In the genomic region with DNA sequence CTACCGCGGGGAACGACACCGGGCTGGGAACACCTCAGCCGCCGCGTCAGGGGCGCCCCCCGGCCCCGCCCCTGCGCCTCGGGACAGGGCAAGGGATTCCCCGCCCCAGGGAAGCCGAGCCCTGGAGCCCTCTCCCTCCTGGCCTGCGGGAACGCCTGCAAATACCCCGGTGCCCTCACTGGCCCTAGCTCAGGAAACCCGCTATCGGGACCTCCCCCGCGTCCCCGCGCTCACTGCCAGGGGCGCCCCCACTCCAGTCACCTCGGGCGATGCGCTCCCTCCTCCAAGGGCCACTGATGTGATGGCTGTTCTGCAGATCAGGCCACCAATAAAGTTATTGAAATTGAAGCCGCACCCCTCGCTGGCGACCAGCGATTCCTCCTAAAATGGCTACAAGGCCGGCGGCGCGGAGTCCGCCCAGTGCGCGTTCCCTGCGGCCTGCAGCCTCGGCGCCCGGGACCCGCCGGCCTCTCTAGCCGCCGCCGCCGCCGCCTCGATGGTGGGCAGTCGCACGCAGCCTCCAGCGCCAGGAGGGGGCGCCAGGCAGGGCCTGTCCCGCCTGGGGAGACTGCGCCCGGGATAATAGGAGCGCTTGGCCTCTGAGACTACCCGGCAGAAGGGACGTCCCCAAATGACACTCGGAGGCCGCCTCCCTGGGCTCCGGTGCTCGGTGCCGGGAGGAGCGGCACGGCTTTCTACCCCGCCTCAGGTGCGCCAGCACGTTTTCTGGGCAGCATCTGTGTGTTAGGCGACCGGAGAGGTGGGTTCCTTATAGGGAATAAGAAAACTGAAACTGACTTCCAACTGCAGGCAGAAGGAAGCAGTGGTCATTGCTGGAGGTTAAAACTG, we compare ENCODE assay signal across 8 cellular contexts. TPM values are rescaled to one million over a fixed set of nuclear protein-coding genes. Genes with fewer than 3 reads are reported as not detected.
DNase-seq lines count a peak whose midpoint lies in the region; ATAC-seq and TF ChIP-seq lines count a peak whose summit lies in the region.

TSS of gene PRKAB2 (minus strand) at position 303 of the 849 bp plus-strand sequence. CDS start 326 bp downstream, outside the sequence.

- peaks cover 4% of the 10 kb centered on the region for H3K9me3 Mint-ChIP-seq in activated CD8-positive, alpha-beta T cell treated with anti-CD3 and anti-CD28 coated beads, Interleukin-2, amount 10 ng/mL, durations not matched to agents 7 days and 5 days (ENCODE audit: insufficient read depth)

- ATAC-seq in GM19455 (IDR thresholded peaks at IDR 0.05; ENCODE audit: unreplicated experiment) (peak; percentile 79), lung (ENCODE audit: insufficient read depth, low FRiP score) (peak; percentile 98)
- peak; percentile 87 for ATAC-seq in activated CD8-positive, alpha-beta T cell treated with anti-CD3 and anti-CD28 coated beads, Interleukin-2, amount 10 ng/mL, durations not matched to agents 7 days and 5 days

- H3K4me1 ChIP-seq in ectodermal cell (ENCODE audit: control insufficient read depth, insufficient read depth, low read length) = no peaks in the 10 kb centered on the region
- H3K4me1 ChIP-seq in lung (ENCODE audit: control insufficient read depth in 2 of 2, insufficient read depth in 2 of 2, low read length in 2 of 2) = peaks cover 0 to 26% of the 10 kb centered on the region in 2 donors

- H3K36me3 Mint-ChIP-seq in activated CD8-positive, alpha-beta T cell treated with anti-CD3 and anti-CD28 coated beads, Interleukin-2, amount 10 ng/mL, durations not matched to agents 7 days and 5 days (ENCODE audit: low read depth) = peaks cover 17% of the 10 kb centered on the region

- H3K27ac ChIP-seq in ectodermal cell (ENCODE audit: insufficient read depth, low read depth, low read length, poor library complexity, severe bottlenecking) (peak within 1 kb of the TSS; percentile 83), lung (ENCODE audit: low read depth in 1 of 2, low read length in 1 of 2) (peak within 1 kb of the TSS; percentile 95 to 98)

- CTCF ChIA-PET in activated CD8-positive, alpha-beta T cell treated with anti-CD3 and anti-CD28 coated beads, Interleukin-2, amount 10 ng/mL, durations not matched to agents 7 days and 5 days (lab: Charles Lee) = interaction anchor here (0.7 to 4.9 kb wide), 8 partner anchors 9 to 101 kb away, joined by 3 to 56 read pairs (median 7); partner anchors contain the start of gene CHD1L

- peak; percentile 68 for TF ChIP-seq CTCF in lung (IDR thresholded peaks at IDR 0.05; ENCODE audit: control extremely low read depth, extremely low read depth)

- 0% methylated on average over 72 of the region's 72 CpGs for WGBS in ectodermal cell, 2 experiments
- 0% methylated on average over 66 to 72 of the region's 72 CpGs for WGBS in lung, 2 donors

- H3K27me3 ChIP-seq in ectodermal cell (ENCODE audit: control insufficient read depth, insufficient read depth, low read length, poor library complexity, severe bottlenecking) (no peaks in the 10 kb centered on the region), lung (ENCODE audit: control insufficient read depth, insufficient read depth) (no peaks in the 10 kb centered on the region)

- H3K4me1 Mint-ChIP-seq in activated CD8-positive, alpha-beta T cell treated with anti-CD3 and anti-CD28 coated beads, Interleukin-2, amount 10 ng/mL, durations not matched to agents 7 days and 5 days (ENCODE audit: low read depth) = peaks cover 32% of the 10 kb centered on the region

- POLR2A ChIA-PET in activated CD8-positive, alpha-beta T cell treated with anti-CD3 and anti-CD28 coated beads, Interleukin-2, amount 10 ng/mL, durations not matched to agents 7 days and 5 days (lab: Charles Lee) = interaction anchor here (1.0 to 2.9 kb wide), 4 partner anchors 11 to 88 kb away, joined by 4 to 20 read pairs (median 4); partner anchors contain the start of gene CHD1L

- H3K4me3 Mint-ChIP-seq in activated CD8-positive, alpha-beta T cell treated with anti-CD3 and anti-CD28 coated beads, Interleukin-2, amount 10 ng/mL, durations not matched to agents 7 days and 5 days = peak within 1 kb of the TSS; percentile 98

- H3K9me3 ChIP-seq in ectodermal cell (ENCODE audit: control insufficient read depth, low read length) = no peaks in the 10 kb centered on the region
- no peaks in the 10 kb centered on the region for H3K9me3 ChIP-seq in lung (ENCODE audit: control insufficient read depth in 2 of 2, insufficient read depth in 1 of 2, low read length in 1 of 2)

- peak; percentile 70 for DNase-seq in CMK (ENCODE audit: low read depth)
- DNase-seq in HK-2 (ENCODE audit: unreplicated experiment) = peak; percentile 95
- DNase-seq in NCI-H82 (lab: John Stamatoyannopoulos, UW) = peak; percentile 97
- DNase-seq in activated CD8-positive, alpha-beta T cell treated with anti-CD3 and anti-CD28 coated beads, Interleukin-2, amount 10 ng/mL, durations not matched to agents 7 days and 5 days = peak; percentile 91
- peak; percentile 95 for DNase-seq in lung (ENCODE audit: low spot score)
- DNase-seq in stimulated activated CD4-positive, alpha-beta T cell treated with anti-CD3 and anti-CD28 coated beads, TNF-alpha, amount 100 ng/mL, for 24 hours (ENCODE audit: low read depth in 3 of 3) = peak; percentile 78 to 89 (median 81)

- H3K4me3 ChIP-seq in ectodermal cell (ENCODE audit: insufficient read depth, low read depth, low read length) (peak within 1 kb of the TSS; percentile 86), lung (peak within 1 kb of the TSS; percentile 87)

- peak within 1 kb of the TSS; percentile 97 for H3K27ac Mint-ChIP-seq in activated CD8-positive, alpha-beta T cell treated with anti-CD3 and anti-CD28 coated beads, Interleukin-2, amount 10 ng/mL, durations not matched to agents 7 days and 5 days

- H3K36me3 ChIP-seq in ectodermal cell (ENCODE audit: control insufficient read depth, insufficient read depth, low read length) = no peaks in the 10 kb centered on the region
- H3K36me3 ChIP-seq in lung (ENCODE audit: control insufficient read depth in 2 of 2, insufficient read depth in 2 of 2, low read length in 2 of 2) = no peaks in the 10 kb centered on the region

- peaks cover 2% of the 10 kb centered on the region for H3K27me3 Mint-ChIP-seq in activated CD8-positive, alpha-beta T cell treated with anti-CD3 and anti-CD28 coated beads, Interleukin-2, amount 10 ng/mL, durations not matched to agents 7 days and 5 days (ENCODE audit: low read depth)

RNA-seq across cellular contexts. Expression of gene PRKAB2, which starts in this region (rescaled TPM):
- total RNA-seq in activated CD8-positive, alpha-beta T cell treated with anti-CD3 and anti-CD28 coated beads, Interleukin-2, amount 10 ng/mL, durations not matched to agents 7 days and 5 days = 10 to 100 TPM in 1 of 2 experiments, 1 to 10 TPM in 1; 9.6 to 10.4 TPM
- 31.9 TPM for polyA plus RNA-seq in ectodermal cell (2013, experiment 1 of 4)
- polyA plus RNA-seq in ectodermal cell (2013, experiment 2 of 4) = 33.0 TPM
- 28.8 TPM for polyA plus RNA-seq in ectodermal cell (2013, experiment 3 of 4)
- polyA plus RNA-seq in ectodermal cell (2013, experiment 4 of 4) = 31.4 TPM
- total RNA-seq in lung = 10 to 100 TPM; 13.6 to 25.7 TPM
- polyA plus RNA-seq in lung = 1 to 10 TPM; 4.2 to 4.5 TPM

Comparison
In these comparisons a context has a peak if more than half of its experiments do, and no peak if none do; other contexts are left out.
1. Peak in every context shown above with its lines: DNase-seq, ATAC-seq, H3K4me3 ChIP-seq and H3K27ac ChIP-seq.